Comparison of ENCODE assay signal across 16 cellular contexts in genomic region chr12:27610380-27610779, GRCh38.
DNase-seq lines count a peak whose midpoint lies in the region; TF ChIP-seq lines count a peak whose summit lies in the region.
"Had no signal": no experiment of that assay in that cellular context is flagged by ENCODE, and none has a peak within 500 bp of the region (broad histone marks: within the 10 kb centered on the region; RNA-seq: fewer than 3 reads in every experiment).

No MANE protein-coding gene starts in this region.

- H3K36me3 ChIP-seq in Peyer's patch, result no peaks in the 10 kb centered on the region

- H3K4me3 ChIP-seq in Peyer's patch, result no peak overlapping the region
- H3K4me3 ChIP-seq: heart left ventricle had no signal

- H3K4me1 Mint-ChIP-seq in nephron, result peaks cover 78% of the 10 kb centered on the region
- H3K4me1 Mint-ChIP-seq: activated T-helper 17 cell treated with anti-CD3 and anti-CD28 coated beads, Interleukin-2, amount 50 U/mL, for 72 hours had no signal

- H3K9me3 Mint-ChIP-seq in nephron, result no peaks in the 10 kb centered on the region
- H3K9me3 Mint-ChIP-seq: activated T-helper 17 cell treated with anti-CD3 and anti-CD28 coated beads, Interleukin-2, amount 50 U/mL, for 72 hours had no signal

- no peak overlapping the region for H3K27ac ChIP-seq in Peyer's patch
- H3K27ac ChIP-seq: HL-60 had no signal

- peak overlapping the region in 1 of 3 experiments; percentile 22 for H3K4me3 Mint-ChIP-seq in nephron
- H3K4me3 Mint-ChIP-seq: activated T-helper 17 cell treated with anti-CD3 and anti-CD28 coated beads, Interleukin-2, amount 50 U/mL, for 72 hours had no signal

- H3K4me1 ChIP-seq in Peyer's patch, result peaks cover 0 to 16% (median 0%) of the 10 kb centered on the region in 4 donors

- no peaks in the 10 kb centered on the region for H3K27me3 ChIP-seq in Peyer's patch
- H3K27me3 ChIP-seq: heart left ventricle had no signal

- H3K36me3 Mint-ChIP-seq in nephron (ENCODE audit: low read depth), result no peaks in the 10 kb centered on the region

- TF ChIP-seq POLR2A in Peyer's patch (IDR thresholded peaks at IDR 0.05), result no peak

- peak overlapping the region; percentile 73 to 90 (median 83) for H3K27ac Mint-ChIP-seq in nephron
- H3K27ac Mint-ChIP-seq: activated T-helper 17 cell treated with anti-CD3 and anti-CD28 coated beads, Interleukin-2, amount 50 U/mL, for 72 hours had no signal

- DNase-seq in EL (peak; percentile 41), NCI-H2081 (lab: John Stamatoyannopoulos, UW) (peak; percentile 68 to 93), dedifferentiated amniotic fluid mesenchymal stem cell (ENCODE audit: extremely low spot score) (peak; percentile 42), NCI-H2227 (lab: John Stamatoyannopoulos, UW; ENCODE audit: unreplicated experiment) (no peak), posterior vena cava (ENCODE audit: low spot score) (no peak), Peyer's patch (no peak)
- no peak for DNase-seq in activated CD4-positive, alpha-beta T cell treated with anti-CD3 and anti-CD28 coated beads for 4 hours
- DNase-seq: Caco-2, cerebellar nuclear complex, heart left ventricle, midbrain, NCI-H187, RPMI8226 had no signal

- TF ChIP-seq CTCF in nephron (IDR thresholded peaks at IDR 0.05; ENCODE audit: unreplicated experiment in 3 of 3) (no peak), Peyer's patch (IDR thresholded peaks at IDR 0.05) (no peak)

- H3K27me3 Mint-ChIP-seq in nephron (ENCODE audit: low read depth), result no peaks in the 10 kb centered on the region
- H3K27me3 Mint-ChIP-seq: activated T-helper 17 cell treated with anti-CD3 and anti-CD28 coated beads, Interleukin-2, amount 50 U/mL, for 72 hours had no signal

- H3K9me3 ChIP-seq in Peyer's patch, result no peaks in the 10 kb centered on the region
- H3K9me3 ChIP-seq: Caco-2, heart left ventricle had no signal

- intact Hi-C loops in posterior vena cava (cut with DNase I), result loop anchor here in 1 of 2 donors (10.0 kb wide), 1 partner anchor 86 kb away; the partner anchor contains the start of gene PPFIBP1

Comparison
In these comparisons a context has a peak if more than half of its experiments do, and no peak if none do; other contexts are left out.
1. DNase-seq: peak in EL (single experiment), NCI-H2081 (2 of 2) and dedifferentiated amniotic fluid mesenchymal stem cell (single experiment); none in NCI-H2227 (single experiment), posterior vena cava (single experiment), activated CD4-positive, alpha-beta T cell treated with anti-CD3 and anti-CD28 coated beads for 4 hours (0 of 2) and Peyer's patch (0 of 3).